ENCODE assay signal across 9 cellular contexts in the genomic region with DNA sequence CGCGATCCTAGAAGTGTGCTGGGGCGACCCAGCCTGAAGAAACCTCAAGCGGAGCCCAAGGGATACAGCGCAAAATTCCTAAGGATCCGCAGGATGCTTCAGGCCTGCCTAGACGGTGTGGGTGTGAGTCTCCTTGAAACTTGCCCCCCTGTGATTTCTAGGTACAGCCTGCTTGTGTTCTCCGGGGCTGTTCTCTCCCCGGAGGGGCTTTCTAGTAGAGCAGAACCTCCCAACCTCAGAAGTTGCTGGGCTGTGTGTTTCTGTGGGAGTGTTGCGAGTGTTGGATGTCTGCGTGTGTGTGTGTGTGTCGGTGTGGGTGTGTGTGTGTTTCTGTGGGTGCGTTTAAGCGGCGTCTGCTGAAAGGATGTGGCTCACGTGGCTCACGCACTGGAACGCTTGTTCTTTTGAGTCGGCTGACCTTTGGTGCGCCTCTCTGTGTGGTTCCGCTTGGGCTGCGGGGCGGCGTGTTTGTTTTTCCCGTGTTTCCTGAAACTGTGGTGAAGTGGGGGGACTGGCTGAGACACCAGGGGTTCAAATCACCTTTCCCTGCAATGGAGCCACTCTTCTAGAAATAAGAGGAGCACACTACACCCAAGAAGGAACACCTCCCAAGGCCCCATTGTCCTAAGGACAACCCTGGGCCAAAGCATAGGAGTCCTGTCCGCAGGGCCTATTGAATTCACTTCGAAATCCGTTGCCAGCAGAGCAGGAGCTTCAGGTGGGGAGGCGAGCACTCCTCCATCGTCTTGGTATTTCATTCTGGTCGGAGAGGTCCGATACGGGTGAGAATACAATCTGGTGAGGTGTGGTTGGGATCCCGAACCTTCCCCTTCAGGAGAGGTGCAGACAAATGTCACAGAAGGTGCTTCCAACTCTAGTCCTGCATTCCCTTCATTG. TPM values are rescaled to one million over a fixed set of nuclear protein-coding genes. Genes with fewer than 3 reads are reported as not detected.
DNase-seq lines count a peak whose midpoint lies in the region; ATAC-seq, FAIRE-seq and TF ChIP-seq lines count a peak whose summit lies in the region.
"Had no signal": no experiment of that assay in that cellular context is flagged by ENCODE, and none has a peak within 500 bp of the region (broad histone marks: within the 10 kb centered on the region; RNA-seq: fewer than 3 reads in every experiment).

No MANE protein-coding gene starts in this region.

- H3K9me2 ChIP-seq in Karpas-422 (replicated peaks; ENCODE audit: insufficient read depth, low read length) (no peaks in the 10 kb centered on the region), neural cell (ENCODE audit: insufficient read depth, low read length) (no peaks in the 10 kb centered on the region)

- no peaks in the 10 kb centered on the region for H3K79me1 ChIP-seq in H1 (ENCODE audit: low read depth, low read length)

- no peak overlapping the region for H3K23ac ChIP-seq in H1 (ENCODE audit: insufficient read length)

- no peak overlapping the region for H3K4ac ChIP-seq in H1 (replicated peaks; ENCODE audit: insufficient read length, low read depth, low read length)

- no peaks in the 10 kb centered on the region for H3K79me2 ChIP-seq in Karpas-422 (ENCODE audit: low read length)
- no peaks in the 10 kb centered on the region for H3K79me2 ChIP-seq in H1 (ENCODE audit: control insufficient read depth in 1 of 2, insufficient read depth in 2 of 2, low read length in 2 of 2)
- H3K79me2 ChIP-seq in neural cell (replicated peaks; ENCODE audit: insufficient read depth, low read length) = no peaks in the 10 kb centered on the region

- H3K27ac Mint-ChIP-seq in CD4-positive, alpha-beta T cell = peak overlapping the region; percentile 27

- H3K4me3 ChIP-seq in Karpas-422 (ENCODE audit: low read length) (peak overlapping the region; percentile 56; the same call in 1 of the 2 replicates), H1 (ENCODE audit: extremely low read depth in 1 of 4, insufficient read depth in 2 of 4, low read depth in 3 of 4, low read length in 4 of 4) (peak overlapping the region in 3 of 4 experiments; percentile 25 to 48 (median 32); a peak in 6 of 8 replicates), neural cell (ENCODE audit: low read length) (peak overlapping the region; percentile 60)

- TF ChIP-seq EP300 in H1 (IDR thresholded peaks at IDR 0.05; ENCODE audit: borderline replicate concordance in 1 of 2, low read depth in 2 of 2, low read length in 2 of 2) (no peak), neural cell (conservative IDR thresholded peaks at IDR 0.05; ENCODE audit: poor library complexity, severe bottlenecking) (no peak)

- H2BK20ac ChIP-seq in H1 (ENCODE audit: low read length) = no peak overlapping the region

- WGBS in H1 (ENCODE audit: extremely low coverage in 1 of 2, insufficient coverage in 1 of 2, insufficient read length in 1 of 2, insufficient replicate concordance in 2 of 2, low coverage in 1 of 2, low lambda C conversion rate in 2 of 2, missing lambda C conversion rate in 1 of 2), 2 experiments = 84% methylated on average over 34 of the region's 34 CpGs; no CpG with 5 or more reads in 1 of the 2 experiments

- H4K20me1 ChIP-seq in Karpas-422 (ENCODE audit: insufficient read depth, low read depth, low read length) (no peaks in the 10 kb centered on the region), H1 (replicated peaks in 1 of 2; ENCODE audit: control insufficient read depth in 1 of 2, insufficient read depth in 2 of 2, low read length in 2 of 2) (no peaks in the 10 kb centered on the region), neural cell (ENCODE audit: insufficient read depth) (no peaks in the 10 kb centered on the region)

- no peak overlapping the region for H4K8ac ChIP-seq in H1 (ENCODE audit: extremely low read depth, insufficient read depth, low read length)

- peak overlapping the region; percentile 84 for H3K4me3 Mint-ChIP-seq in CD4-positive, alpha-beta T cell

- H3K18ac ChIP-seq in H1 (ENCODE audit: extremely low read depth, low read length) = no peak overlapping the region

- no peak overlapping the region for H2BK12ac ChIP-seq in H1 (ENCODE audit: low read depth, low read length)

- no peaks in the 10 kb centered on the region for H3F3A ChIP-seq in neural cell (ENCODE audit: insufficient read depth, low read length, poor library complexity, severe bottlenecking)

- H3K23me2 ChIP-seq in H1 (ENCODE audit: low read depth, low read length) = peaks cover 3% of the 10 kb centered on the region; the same call in 1 of the 2 replicates

- H3K36me3 ChIP-seq in Karpas-422 (ENCODE audit: insufficient read depth, low read length) (no peaks in the 10 kb centered on the region), H1 (ENCODE audit: control insufficient read depth in 2 of 4, insufficient read depth in 4 of 4, low read length in 3 of 4) (no peaks in the 10 kb centered on the region), neural cell (ENCODE audit: insufficient read depth, low read length) (no peaks in the 10 kb centered on the region)

- H3K27me3 ChIP-seq in CD4-positive, alpha-beta T cell (ENCODE audit: control insufficient read depth, insufficient read depth, low read length) = peaks cover 13% of the 10 kb centered on the region
- H3K27me3 ChIP-seq in Karpas-422 (ENCODE audit: low read length) (no peaks in the 10 kb centered on the region), H1 (replicated peaks in 1 of 4; ENCODE audit: control insufficient read depth in 3 of 4, extremely low read depth in 1 of 4, insufficient read depth in 3 of 4, low read length in 3 of 4) (peaks cover 0 to 7% (median 6%) of the 10 kb centered on the region in 4 experiments; a peak in 5 of 7 replicates), neural cell (ENCODE audit: insufficient read depth, low read depth, low read length) (no peaks in the 10 kb centered on the region)

- no peak overlapping the region for H2BK5ac ChIP-seq in H1 (ENCODE audit: low read depth, low read length)

- no peaks in the 10 kb centered on the region for H3K9me3 ChIP-seq in CD4-positive, alpha-beta T cell (ENCODE audit: control insufficient read depth, low read length)
- no peaks in the 10 kb centered on the region for H3K9me3 ChIP-seq in Karpas-422 (ENCODE audit: low read length)
- peaks cover 0 to 30% of the 10 kb centered on the region in 2 experiments; a peak in 1 of 4 replicates for H3K9me3 ChIP-seq in H1 (ENCODE audit: insufficient read depth in 2 of 2, low read depth in 1 of 2, low read length in 1 of 2)
- peaks cover 28% of the 10 kb centered on the region for H3K9me3 ChIP-seq in neural cell (ENCODE audit: low read length)

- TF ChIP-seq RAD21 in H1 (IDR thresholded peaks at IDR 0.05 in 1 of 2, conservative IDR thresholded peaks at IDR 0.05 in 1 of 2; ENCODE audit: low read depth in 2 of 2, low read length in 2 of 2) (no peak), neural cell (conservative IDR thresholded peaks at IDR 0.05) (no peak)

- no peaks in the 10 kb centered on the region for H3K9me3 Mint-ChIP-seq in CD4-positive, alpha-beta T cell

- H3K9ac ChIP-seq in Karpas-422 (ENCODE audit: low read length) (peak overlapping the region; percentile 38), H1 (replicated peaks in 1 of 4; ENCODE audit: extremely low read depth in 1 of 4, low read depth in 3 of 4, low read length in 3 of 4) (no peak overlapping the region), neural cell (ENCODE audit: low read length) (peak overlapping the region; percentile 34)

- H2AFZ ChIP-seq in Karpas-422 (ENCODE audit: low read length) (peak overlapping the region; percentile 57; the same call in 1 of the 2 replicates), H1 (ENCODE audit: low read length) (peak overlapping the region; percentile 85; the same call in 1 of the 2 replicates), neural cell (ENCODE audit: low read depth, low read length) (peak overlapping the region; percentile 27)

- H3K4me2 ChIP-seq in Karpas-422 (ENCODE audit: low read depth, low read length, poor library complexity, severe bottlenecking) = peak overlapping the region; percentile 61
- peak overlapping the region; percentile 64 to 65 for H3K4me2 ChIP-seq in H1 (ENCODE audit: insufficient read depth in 1 of 2, low read depth in 2 of 2, low read length in 2 of 2)
- H3K4me2 ChIP-seq in neural cell (ENCODE audit: low read length) = no peak overlapping the region

- H2BK15ac ChIP-seq in H1 (ENCODE audit: low read length) = no peak overlapping the region

- intact Hi-C loops in CD4-positive, alpha-beta T cell (cut with DNase I, micrococcal nuclease) = no loop called here

- no peak overlapping the region for H3K27ac ChIP-seq in CD4-positive, alpha-beta T cell (ENCODE audit: low read depth, low read length)
- H3K27ac ChIP-seq in Karpas-422 (ENCODE audit: low read length) (no peak overlapping the region), H1 (ENCODE audit: low read depth, low read length) (no peak overlapping the region), neural cell (ENCODE audit: low read length) (peak overlapping the region; percentile 44)

- H4K5ac ChIP-seq in H1 (ENCODE audit: insufficient read length, low read depth, low read length) = no peak overlapping the region

- CTCF ChIA-PET in CD4-positive, alpha-beta T cell (lab: Charles Lee) = no interaction called here
- CTCF ChIA-PET in H1 (lab: Charles Lee; ENCODE audit: partially characterized antibody) = no interaction called here

- POLR2A ChIA-PET in CD4-positive, alpha-beta T cell (lab: Charles Lee) = interaction anchor here (1.0 kb wide), 2 partner anchors 25 to 212 kb away, joined by 3 to 5 read pairs; partner anchors contain the start of genes ZNF107 and ZNF273
- POLR2A ChIA-PET in H1 (lab: Charles Lee; ENCODE audit: partially characterized antibody) = interaction anchor here (0.7 kb wide), 1 partner anchor 10 kb away, joined by 4 read pairs; no protein-coding TSS in a partner anchor

- FAIRE-seq in H1 (lab: Jason Lieb, UNC) = no peak
- FAIRE-seq: G401.6 had no signal

- no peak for TF ChIP-seq CTCF in CD4-positive, alpha-beta T cell (IDR thresholded peaks at IDR 0.05)
- TF ChIP-seq CTCF in H1 (IDR thresholded peaks at IDR 0.05; ENCODE audit: control extremely low read depth in 1 of 3, insufficient read depth in 1 of 3, low read depth in 1 of 3, low read length in 3 of 3) (no peak), neural cell (IDR thresholded peaks at IDR 0.05; ENCODE audit: poor library complexity, severe bottlenecking) (no peak)

- no peak for TF ChIP-seq POLR2A in H1 (IDR thresholded peaks at IDR 0.05; ENCODE audit: control extremely low read depth in 1 of 2, low read depth in 2 of 2, low read length in 2 of 2)

- H3K4me1 ChIP-seq in Karpas-422 (ENCODE audit: low read length) (peaks cover 5% of the 10 kb centered on the region), H1 (replicated peaks in 1 of 4; ENCODE audit: control insufficient read depth in 3 of 4, insufficient read depth in 4 of 4, low read length in 3 of 4) (no peaks in the 10 kb centered on the region; a peak in 2 of 7 replicates)

- H3K4me1 Mint-ChIP-seq in CD4-positive, alpha-beta T cell (ENCODE audit: low read depth) = peaks cover 7% of the 10 kb centered on the region

- peak; percentile 44 for ATAC-seq in CD4-positive, alpha-beta T cell (ENCODE audit: poor library complexity)
- ATAC-seq in HG03378 (IDR thresholded peaks at IDR 0.05; ENCODE audit: unreplicated experiment) (no peak), HG03097 (IDR thresholded peaks at IDR 0.05; ENCODE audit: low FRiP score, unreplicated experiment) (no peak)

- H3K27me3 Mint-ChIP-seq in CD4-positive, alpha-beta T cell = peaks cover 33% of the 10 kb centered on the region

- H4K91ac ChIP-seq in H1 (replicated peaks; ENCODE audit: insufficient read length, low read length) = no peak overlapping the region

- no peak overlapping the region for H3K14ac ChIP-seq in H1 (ENCODE audit: insufficient read length)

- no peaks in the 10 kb centered on the region for H3K36me3 Mint-ChIP-seq in CD4-positive, alpha-beta T cell (ENCODE audit: low read depth)

- no peak for DNase-seq in CD4-positive, alpha-beta T cell
- DNase-seq in Karpas-422 = no peak
- no peak for DNase-seq in H1 (ENCODE audit: low read depth in 1 of 2, low spot score in 2 of 2)
- no peak for DNase-seq in globus pallidus (ENCODE audit: low spot score)
- DNase-seq in stimulated activated CD4-positive, alpha-beta T cell treated with anti-CD3 and anti-CD28 coated beads, Interleukin-4, amount 100 ng/mL, for 4 hours = no peak

- H2AK5ac ChIP-seq in H1 (ENCODE audit: low read depth, low read length) = no peak overlapping the region

- H2BK120ac ChIP-seq in H1 (replicated peaks; ENCODE audit: low read depth, low read length) = no peak overlapping the region

- no peak overlapping the region for H3K56ac ChIP-seq in H1 (replicated peaks; ENCODE audit: insufficient read length, low read depth, low read length)

RNA-seq across cellular contexts. Expression of gene ZNF273, which starts 25.1 kb away (rescaled TPM):
- 1 to 10 TPM; 6.8 TPM for total RNA-seq in CD4-positive, alpha-beta T cell
- total RNA-seq in Karpas-422 (2014; rRNA removed; shearing (Covaris generic); ENCODE audit: low replicate concordance) = 16.2 and 22.0 TPM in 2 replicates
- 21.2 and 23.2 TPM in 2 replicates for total RNA-seq in H1 (2021; fragmentation: NEBNext Ultra II Directional; extraction: Animal tissue kit (Norgen Biotek cat#: 25700))
- polyA plus RNA-seq in H1 (2011; rRNA removed) (4.5 and 6.2 TPM in 2 replicates), neural cell (19.4 and 21.7 TPM in 2 replicates)
- polyA plus RNA-seq in H1 (2011; cell fraction: cytosol; rRNA removed) = 7.9 TPM
- 8.4 TPM for polyA plus RNA-seq in H1 (2011; cell fraction: nucleus; rRNA removed)
- 5.7 to 10.4 TPM (median 7.1 TPM) in 4 replicates for polyA plus RNA-seq in H1 (2012, experiment 1 of 2)
- polyA plus RNA-seq in H1 (2012, experiment 2 of 2) = 1.4 TPM
- polyA plus RNA-seq in H1 (2013, experiment 1 of 2) = 17.0 TPM
- 15.8 TPM for polyA plus RNA-seq in H1 (2013, experiment 2 of 2)
- polyA minus RNA-seq in H1 (2011; rRNA and poly(A)+ RNA removed) = 14.1 and 19.5 TPM in 2 replicates
- polyA minus RNA-seq in H1 (2011; cell fraction: cytosol; rRNA and poly(A)+ RNA removed) = 13.4 TPM
- polyA minus RNA-seq in H1 (2011; cell fraction: nucleus; rRNA and poly(A)+ RNA removed) = 42.4 TPM
- 23.1 and 30.7 TPM in 2 replicates for polyA minus RNA-seq in neural cell

Comparison
In these comparisons a context has a peak if more than half of its experiments do, and no peak if none do; other contexts are left out.
1. H2AFZ ChIP-seq: peak in every context shown above with its lines; median percentile 85 in H1; 57 in Karpas-422; 27 in neural cell.
2. H3K9ac ChIP-seq: peak in Karpas-422 (single experiment) and neural cell (single experiment); none in H1 (0 of 4).
3. Peak in every context shown above with its lines, with median percentiles within 50 percentile points of each other: H3K4me3 ChIP-seq.